15 cellular contexts compared by ENCODE assay signal in the genomic region with DNA sequence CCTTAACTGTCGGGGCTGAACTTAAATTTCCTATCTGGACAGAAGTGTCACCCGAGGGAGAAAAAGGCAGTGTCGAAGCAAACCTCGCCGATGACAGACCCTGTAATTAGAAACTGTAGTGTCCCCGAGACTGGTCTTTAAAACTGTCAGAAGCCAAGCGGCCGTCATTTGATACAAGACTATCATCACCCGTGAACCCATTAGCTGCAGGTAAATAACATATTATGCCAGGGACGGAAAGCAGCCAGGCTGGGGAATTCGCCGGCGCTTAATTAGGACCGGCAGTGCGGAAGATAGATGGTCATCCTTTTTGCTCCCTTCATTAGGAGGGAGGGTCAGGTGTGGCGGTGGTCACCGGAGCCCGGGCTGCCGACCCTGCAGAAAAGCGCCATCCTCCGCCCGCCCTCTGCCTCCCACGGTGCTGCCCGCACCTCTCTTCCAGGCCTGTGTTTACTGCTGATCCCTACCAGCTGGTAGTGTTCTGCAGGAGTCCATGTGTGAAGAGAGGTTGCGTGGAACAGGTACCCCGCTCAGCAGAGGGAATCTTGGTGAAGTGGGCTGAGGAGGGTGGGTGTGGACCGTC.
A peak's percentile ranks its signal among the peaks of the same experiment; 100 is the strongest.
DNase-seq lines count a peak whose midpoint lies in the region; TF ChIP-seq lines count a peak whose summit lies in the region.
"Had no signal": no experiment of that assay in that cellular context is flagged by ENCODE, and none has a peak within 500 bp of the region (broad histone marks: within the 10 kb centered on the region; RNA-seq: fewer than 3 reads in every experiment).

No MANE protein-coding gene starts in this region.

- H3K27ac ChIP-seq in BLaER1 treated with 17β-estradiol and CSF1 and Interleukin-3, amounts not matched to agents 10 nM and 100 nM = no peak overlapping the region
- H3K27ac ChIP-seq in trophoblast cell (ENCODE audit: low read depth, low read length) = no peak overlapping the region
- H3K27ac ChIP-seq: A549, SJSA1 had no signal

- peaks cover 10 to 87% (median 62%) of the 10 kb centered on the region in 10 experiments; a peak in 19 of 20 replicates for H3K4me1 ChIP-seq in BLaER1 treated with 17β-estradiol and CSF1 and Interleukin-3, amounts not matched to agents 10 nM and 100 nM
- H3K4me1 ChIP-seq in BE2C (peaks cover 5% of the 10 kb centered on the region), trophoblast cell (ENCODE audit: control insufficient read depth in 1 of 2, insufficient read depth in 2 of 2, low read length in 2 of 2) (no peaks in the 10 kb centered on the region)
- H3K4me1 ChIP-seq: A549, SJSA1 had no signal

- no CpG with 5 or more reads among the region's 27 CpGs for WGBS in trophoblast cell (ENCODE audit: extremely low coverage, insufficient coverage, insufficient read length)

- H2AFZ ChIP-seq in trophoblast cell (ENCODE audit: insufficient read depth, low read length, poor library complexity) = no peak overlapping the region

- H3K79me1 ChIP-seq in trophoblast cell (ENCODE audit: low read length) = peaks cover 4% of the 10 kb centered on the region

- peaks cover 0 to 10% (median 0%) of the 10 kb centered on the region in 11 experiments; a peak in 1 of 22 replicates for H3K27me3 ChIP-seq in BLaER1 treated with 17β-estradiol and CSF1 and Interleukin-3, amounts not matched to agents 10 nM and 100 nM
- H3K27me3 ChIP-seq in BE2C (no peaks in the 10 kb centered on the region), trophoblast cell (ENCODE audit: insufficient read depth, low read length) (no peaks in the 10 kb centered on the region)
- H3K27me3 ChIP-seq: SJSA1 had no signal

- no peak overlapping the region for H3K4ac ChIP-seq in trophoblast cell (ENCODE audit: low read depth, low read length)

- H3K14ac ChIP-seq in trophoblast cell (ENCODE audit: low read length) = no peak overlapping the region

- no peak overlapping the region for H3K23ac ChIP-seq in trophoblast cell (ENCODE audit: low read length)

- no peak overlapping the region for H2BK5ac ChIP-seq in trophoblast cell (ENCODE audit: low read depth, low read length, poor library complexity)

- H3K18ac ChIP-seq in trophoblast cell (ENCODE audit: low read length) = no peak overlapping the region

- H4K8ac ChIP-seq in trophoblast cell (ENCODE audit: low read depth, low read length) = no peak overlapping the region

- no peak overlapping the region for H3K4me3 ChIP-seq in BLaER1 treated with 17β-estradiol and CSF1 and Interleukin-3, amounts not matched to agents 10 nM and 100 nM
- no peak overlapping the region for H3K4me3 ChIP-seq in BE2C (ENCODE audit: low read depth, low read length)
- no peak overlapping the region for H3K4me3 ChIP-seq in trophoblast cell (ENCODE audit: low read depth, low read length)
- H3K4me3 ChIP-seq: A549, SJSA1 had no signal

- peaks cover 0 to 9% (median 0%) of the 10 kb centered on the region in 11 experiments; a peak in 4 of 22 replicates for H4K20me1 ChIP-seq in BLaER1 treated with 17β-estradiol and CSF1 and Interleukin-3, amounts not matched to agents 10 nM and 100 nM

- H3K79me2 ChIP-seq in trophoblast cell (ENCODE audit: control insufficient read depth, insufficient read depth, low read length, poor library complexity) = no peaks in the 10 kb centered on the region

- no peaks in the 10 kb centered on the region for H3K9me3 ChIP-seq in BLaER1 treated with 17β-estradiol and CSF1 and Interleukin-3, amounts not matched to agents 10 nM and 100 nM (replicated peaks in 1 of 11)
- H3K9me3 ChIP-seq in BE2C (no peaks in the 10 kb centered on the region), trophoblast cell (ENCODE audit: insufficient read depth, low read depth, low read length) (no peaks in the 10 kb centered on the region)
- H3K9me3 ChIP-seq: A549, SJSA1 had no signal

- H2BK120ac ChIP-seq in trophoblast cell (ENCODE audit: insufficient read depth, low read length, poor library complexity) = no peak overlapping the region

- no peak for TF ChIP-seq CTCF in BE2C (IDR thresholded peaks at IDR 0.05; ENCODE audit: low read depth, low read length)

- H3K36me3 ChIP-seq in BLaER1 treated with 17β-estradiol and CSF1 and Interleukin-3, amounts not matched to agents 10 nM and 100 nM = no peaks in the 10 kb centered on the region
- H3K36me3 ChIP-seq in BE2C = no peaks in the 10 kb centered on the region; the same call in 1 of the 2 replicates
- H3K36me3 ChIP-seq in trophoblast cell (ENCODE audit: control insufficient read depth in 1 of 2, insufficient read depth in 2 of 2, low read length in 2 of 2) = no peaks in the 10 kb centered on the region
- H3K36me3 ChIP-seq: SJSA1 had no signal

- H3K4me2 ChIP-seq in BLaER1 treated with 17β-estradiol and CSF1 and Interleukin-3, amounts not matched to agents 10 nM and 100 nM = peak overlapping the region in 6 of 11 experiments; percentile 8 to 52 (median 38); a peak in 5 of 22 replicates
- no peak overlapping the region for H3K4me2 ChIP-seq in trophoblast cell (ENCODE audit: low read length)
- H3K4me2 ChIP-seq: A549 had no signal

- H3K9ac ChIP-seq in BLaER1 treated with 17β-estradiol and CSF1 and Interleukin-3, amounts not matched to agents 10 nM and 100 nM = no peak overlapping the region
- no peak overlapping the region for H3K9ac ChIP-seq in trophoblast cell (ENCODE audit: low read length)

- no peak overlapping the region for H4K12ac ChIP-seq in trophoblast cell (ENCODE audit: low read depth, low read length)

- H2BK12ac ChIP-seq in trophoblast cell (ENCODE audit: low read length) = no peak overlapping the region

- DNase-seq in NCI-H1417 (lab: John Stamatoyannopoulos, UW) (peak in 2 of 3 experiments; percentile 79 to 95), NCI-H748 treated with DMSO at 0.1 percent for 48 hours (lab: John Stamatoyannopoulos, UW) (peak; percentile 60), left kidney (ENCODE audit: low read depth, low spot score) (peak; percentile 89), BE2C (no peak), trophoblast cell (no peak), nucleus accumbens (lab: John Stamatoyannopoulos, UW) (no peak), NCI-H446 (lab: John Stamatoyannopoulos, UW) (no peak)
- DNase-seq: Calu3, H7, NCI-H2029 treated with DMSO at 0.1 percent for 48 hours, NCI-H226, NCI-H526 had no signal

- H4K91ac ChIP-seq in trophoblast cell (ENCODE audit: low read depth, low read length) = no peak overlapping the region

- no peak overlapping the region for H2AK5ac ChIP-seq in trophoblast cell (ENCODE audit: low read length)

Comparison
In these comparisons a context has a peak if more than half of its experiments do, and no peak if none do; other contexts are left out.
1. DNase-seq: peak in NCI-H1417 (2 of 3), NCI-H748 treated with DMSO at 0.1 percent for 48 hours (single experiment) and left kidney (single experiment); none in BE2C (single experiment), trophoblast cell (0 of 2), nucleus accumbens (0 of 56) and NCI-H446 (0 of 2).